ENCODE assay signal across 8 cellular contexts in the genomic region with DNA sequence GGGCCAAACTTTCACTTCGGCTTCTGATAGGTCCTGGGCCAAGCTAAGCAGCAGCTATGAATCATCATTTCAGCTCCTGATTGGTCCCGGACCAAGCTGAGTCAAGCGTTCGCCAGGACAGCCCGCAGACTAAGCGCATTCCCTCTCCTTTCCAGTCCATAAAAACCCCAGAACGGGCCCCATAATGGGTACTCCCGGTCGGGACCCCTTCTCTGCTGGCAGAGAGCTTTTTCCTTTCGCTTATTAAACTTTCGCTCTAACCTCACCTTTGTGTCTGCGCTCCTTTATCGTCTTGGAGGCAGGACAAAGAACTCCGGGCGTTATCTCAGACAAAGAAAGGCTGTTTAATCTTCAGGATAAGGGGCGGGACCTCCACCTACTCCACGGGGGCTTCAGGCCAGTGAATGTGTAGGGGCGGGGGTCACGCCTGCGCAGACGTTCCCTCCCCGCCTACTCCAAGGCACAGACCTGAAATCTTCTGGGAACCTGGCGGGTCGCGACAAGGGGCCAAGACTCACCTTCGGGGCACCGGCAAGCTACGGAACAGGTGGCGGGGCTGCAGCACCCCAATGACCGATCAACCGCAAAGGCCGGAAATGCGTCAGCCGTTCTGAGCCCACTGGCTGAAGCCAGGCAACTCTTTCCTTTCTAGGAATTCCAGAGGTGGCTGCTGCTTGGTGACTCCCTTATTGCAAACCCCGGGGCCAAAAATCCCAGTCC. TPM values are rescaled to one million over a fixed set of nuclear protein-coding genes. Genes with fewer than 3 reads are reported as not detected.
DNase-seq lines count a peak whose midpoint lies in the region; ATAC-seq and TF ChIP-seq lines count a peak whose summit lies in the region.

A gene (minus strand): TSS at position 585 of the 720 bp plus-strand sequence. CDS start 6,465 bp downstream, outside the sequence.

- intact Hi-C loops in heart right ventricle (cut with DNase I): loop anchor here in 7 of 10 donors (2.0 to 10.0 kb wide), 6 partner anchors 15 to 198 kb away; a partner anchor contains a TSS
- intact Hi-C loops in posterior cingulate gyrus (cut with DNase I): loop anchor here (1.0 kb wide), 1 partner anchor 18 kb away; no protein-coding TSS in a partner anchor

- TF ChIP-seq POLR2A in NB4 (IDR thresholded peaks at IDR 0.05; ENCODE audit: extremely low read depth, insufficient read length): peak; percentile 85
- TF ChIP-seq POLR2A in upper lobe of left lung (IDR thresholded peaks at IDR 0.05): peak; percentile 28 to 92 (median 84)

- peak within 1 kb of the TSS; percentile 88 to 97 (median 92) for H3K27ac ChIP-seq in heart right ventricle
- H3K27ac ChIP-seq in upper lobe of left lung: peak within 1 kb of the TSS; percentile 93 to 96 (median 94)

- H3K36me3 ChIP-seq in heart right ventricle (peaks cover 0 to 3% (median 0%) of the 10 kb centered on the region in 9 donors), upper lobe of left lung (no peaks in the 10 kb centered on the region)

- H3K27me3 ChIP-seq in heart right ventricle (no peaks in the 10 kb centered on the region), upper lobe of left lung (no peaks in the 10 kb centered on the region)

- ATAC-seq in heart right ventricle (peak; percentile 95 to 99 (median 97)), upper lobe of left lung (ENCODE audit: low FRiP score in 2 of 2) (peak; percentile 98)

- peaks cover 0 to 11% (median 0%) of the 10 kb centered on the region in 11 donors for H3K9me3 ChIP-seq in heart right ventricle
- no peaks in the 10 kb centered on the region for H3K9me3 ChIP-seq in upper lobe of left lung

- 0 to 1% methylated on average over 35 of the region's 35 CpGs for WGBS in heart right ventricle, 2 donors
- 1% methylated on average over 31 to 33 of the region's 35 CpGs for WGBS in upper lobe of left lung, 2 donors

- DNase-seq in GM04504 (ENCODE audit: low read depth) (peak; percentile 94), HFF-Myc (ENCODE audit: extremely low read depth, low read depth) (peak; percentile 98), NB4 (ENCODE audit: low read depth) (peak; percentile 99), SW480 (ENCODE audit: low spot score) (peak; percentile 95), amniotic epithelial cell (ENCODE audit: low read depth) (peak; percentile 99), heart right ventricle (peak; percentile 87 to 97), posterior cingulate gyrus (peak; percentile 75 to 98 (median 88)), upper lobe of left lung (peak; percentile 92 to 99)

- peak in 1 of 4 donors; percentile 21 for TF ChIP-seq EP300 in upper lobe of left lung (IDR thresholded peaks at IDR 0.05)

- H3K4me3 ChIP-seq in HFF-Myc (replicated peaks; ENCODE audit: low read depth, low read length) (peak within 1 kb of the TSS; percentile 52), NB4 (ENCODE audit: low read depth, low read length) (peak within 1 kb of the TSS; percentile 91), heart right ventricle (peak within 1 kb of the TSS; percentile 56 to 90 (median 66)), upper lobe of left lung (peak within 1 kb of the TSS; percentile 44 to 71 (median 58))

- TF ChIP-seq CTCF in HFF-Myc (IDR thresholded peaks at IDR 0.05; ENCODE audit: low read depth, low read length, missing control alignments) (no peak), NB4 (IDR thresholded peaks at IDR 0.05; ENCODE audit: low read depth, low read length) (no peak), heart right ventricle (IDR thresholded peaks at IDR 0.05) (no peak), upper lobe of left lung (IDR thresholded peaks at IDR 0.05) (no peak)

- peaks cover 0 to 25% (median 11%) of the 10 kb centered on the region in 9 donors for H3K4me1 ChIP-seq in heart right ventricle
- peaks cover 9 to 17% (median 14%) of the 10 kb centered on the region in 4 donors for H3K4me1 ChIP-seq in upper lobe of left lung

RNA-seq across cellular contexts. Expression of the gene that starts here (rescaled TPM):
- total RNA-seq in heart right ventricle (10 to 100 TPM in 8 of 10 donors, 1 to 10 TPM in 2; 8.0 to 17.4 (median 11.9) TPM), upper lobe of left lung (10 to 100 TPM; 11.5 to 33.5 (median 18.6) TPM)
- polyA plus RNA-seq in heart right ventricle: 1 to 10 TPM; 3.3 to 7.1 TPM

Comparison
In these comparisons a context has a peak if more than half of its experiments do, and no peak if none do; other contexts are left out.
1. Peak in every context shown above with its lines: DNase-seq, ATAC-seq, H3K4me3 ChIP-seq and H3K27ac ChIP-seq.